18 cellular contexts compared by ENCODE assay signal in genomic region chr13:20482275-20482761, GRCh38. TPM values are rescaled to one million over a fixed set of nuclear protein-coding genes. Genes with fewer than 3 reads are reported as not detected.
DNase-seq lines count a peak whose midpoint lies in the region; ATAC-seq, FAIRE-seq and TF ChIP-seq lines count a peak whose summit lies in the region.
"Had no signal": no experiment of that assay in that cellular context is flagged by ENCODE, and none has a peak within 500 bp of the region (broad histone marks: within the 10 kb centered on the region; RNA-seq: fewer than 3 reads in every experiment).

No MANE protein-coding gene starts in this region.

- no peak for TF ChIP-seq EP300 in K562 (IDR thresholded peaks at IDR 0.05; ENCODE audit: low read length)

- CTCF ChIA-PET in K562 (lab: Yijun Ruan, JAX; ENCODE audit: low intra/inter-chr PET ratio), result no interaction called here

- peak; percentile 41 for DNase-seq in NB4 (ENCODE audit: low read depth)
- DNase-seq in K562 (ENCODE audit: extremely low read depth in 1 of 4, low spot score in 3 of 4), result no peak
- peak; percentile 24 for DNase-seq in hepatocyte (ENCODE audit: low spot score)
- no peak for DNase-seq in NCI-H345 treated with DMSO at 0.1 percent for 48 hours (lab: John Stamatoyannopoulos, UW; ENCODE audit: unreplicated experiment)
- DNase-seq in iPS-NIHi11 (ENCODE audit: low spot score), result no peak
- no peak for DNase-seq in hepatic stellate cell (ENCODE audit: low spot score)
- DNase-seq: activated CD4-positive, alpha-beta T cell treated with anti-CD3 and anti-CD28 coated beads for 1 hour; activated CD8-positive, alpha-beta memory T cell treated with anti-CD3 and anti-CD28 coated beads, Interleukin-2, amount 50 U/mL, for 48 hours; C1 segment of cervical spinal cord; caudate nucleus; hippocampal formation; left colon; natural killer cell; NCI-H187; NCI-H524; Peyer's patch; stimulated activated CD4-positive, alpha-beta T cell treated with anti-CD3 and anti-CD28 coated beads, Interleukin-2, amount 100 ng/mL, for 24 hours had no signal

- in situ Hi-C loops in K562 (cut with MboI), result no loop called here

- H4K20me1 ChIP-seq in K562 (replicated peaks; ENCODE audit: control insufficient read depth, insufficient read depth, low read length), result no peaks in the 10 kb centered on the region
- H4K20me1 ChIP-seq in hepatocyte (ENCODE audit: insufficient read depth, poor library complexity, severe bottlenecking), result no peaks in the 10 kb centered on the region

- no peaks in the 10 kb centered on the region for H3K9me2 ChIP-seq in hepatocyte (replicated peaks; ENCODE audit: insufficient read depth)

- TF ChIP-seq POLR2A in NB4 (IDR thresholded peaks at IDR 0.05; ENCODE audit: extremely low read depth, insufficient read length) (no peak), K562 (conservative IDR thresholded peaks at IDR 0.05) (no peak)

- TF ChIP-seq CTCF in NB4 (IDR thresholded peaks at IDR 0.05; ENCODE audit: low read depth, low read length), result no peak
- TF ChIP-seq CTCF in K562 (IDR thresholded peaks at IDR 0.05 in 2 of 3, conservative IDR thresholded peaks at IDR 0.05 in 1 of 3; ENCODE audit: insufficient read depth in 2 of 3, low read depth in 1 of 3, low read length in 3 of 3), result no peak
- no peak for TF ChIP-seq CTCF in hepatocyte (IDR thresholded peaks at IDR 0.05; ENCODE audit: poor library complexity)

- WGBS in K562 (ENCODE audit: insufficient coverage, low coverage, missing lambda C conversion rate), result 34% methylated on average over 8 of the region's 11 CpGs
- WGBS in hepatocyte (ENCODE audit: low lambda C conversion rate, missing lambda C conversion rate), result 28% methylated on average over 11 of the region's 11 CpGs

- H3K4me2 ChIP-seq in K562 (ENCODE audit: insufficient read depth, low read length) (no peak overlapping the region), hepatocyte (peak overlapping the region; percentile 49)

- H3K9ac ChIP-seq in K562 (ENCODE audit: insufficient read depth in 1 of 2, low read depth in 2 of 2, low read length in 2 of 2), result no peak overlapping the region
- peak overlapping the region in 2 of 5 donors; percentile 2 to 56 for H3K9ac ChIP-seq in subcutaneous abdominal adipose tissue (ENCODE audit: low read length in 5 of 5)

- H3K4me3 ChIP-seq in NB4 (ENCODE audit: low read depth, low read length) (no peak overlapping the region), K562 (no peak overlapping the region), hepatocyte (no peak overlapping the region), subcutaneous abdominal adipose tissue (ENCODE audit: low read depth in 1 of 5, low read length in 5 of 5) (peak overlapping the region in 4 of 5 donors; percentile 1 to 29 (median 18))
- H3K4me3 ChIP-seq: Peyer's patch had no signal

- no peak for FAIRE-seq in K562 (lab: Jason Lieb, UNC)

- ATAC-seq in K562, result no peak
- ATAC-seq: left colon, natural killer cell had no signal

- H3K4me1 ChIP-seq in K562 (replicated peaks in 1 of 2; ENCODE audit: control insufficient read depth in 2 of 2, insufficient read depth in 2 of 2, low read length in 2 of 2) (no peaks in the 10 kb centered on the region; a peak in 1 of 5 replicates), hepatocyte (ENCODE audit: insufficient read depth) (no peaks in the 10 kb centered on the region), subcutaneous abdominal adipose tissue (ENCODE audit: control insufficient read depth in 5 of 5, insufficient read depth in 5 of 5, low read length in 5 of 5) (peaks cover 0 to 10% (median 4%) of the 10 kb centered on the region in 5 donors)
- H3K4me1 ChIP-seq: Peyer's patch had no signal

- POLR2A ChIA-PET in K562 (lab: Yijun Ruan, JAX), result interaction anchor here (1.0 kb wide), 1 partner anchor 408 kb away, joined by 4 read pairs; no protein-coding TSS in a partner anchor

- H3K79me2 ChIP-seq in K562 (ENCODE audit: control insufficient read depth, insufficient read depth, low read length) (no peaks in the 10 kb centered on the region), hepatocyte (no peaks in the 10 kb centered on the region)

- no peaks in the 10 kb centered on the region for H3K27me3 ChIP-seq in K562 (ENCODE audit: control insufficient read depth in 2 of 2, insufficient read depth in 2 of 2, low read length in 2 of 2)
- H3K27me3 ChIP-seq in hepatocyte, result no peaks in the 10 kb centered on the region
- H3K27me3 ChIP-seq in subcutaneous abdominal adipose tissue (ENCODE audit: control insufficient read depth in 5 of 5, insufficient read depth in 4 of 5, low read length in 5 of 5), result no peaks in the 10 kb centered on the region
- H3K27me3 ChIP-seq: Peyer's patch had no signal

- no peak overlapping the region for H2AFZ ChIP-seq in K562 (ENCODE audit: low read depth, low read length)
- peak overlapping the region; percentile 20 for H2AFZ ChIP-seq in hepatocyte

- H3K36me3 ChIP-seq in K562 (ENCODE audit: control insufficient read depth, insufficient read depth, low read length) (no peaks in the 10 kb centered on the region), hepatocyte (replicated peaks; ENCODE audit: insufficient read depth, low read depth) (no peaks in the 10 kb centered on the region), subcutaneous abdominal adipose tissue (ENCODE audit: control insufficient read depth in 5 of 5, insufficient read depth in 5 of 5, low read length in 5 of 5) (peaks cover 0 to 9% (median 2%) of the 10 kb centered on the region in 5 donors)

- H3K9me1 ChIP-seq in K562 (ENCODE audit: control insufficient read depth, insufficient read depth, low read length), result no peaks in the 10 kb centered on the region

- intact Hi-C loops in K562 (cut with micrococcal nuclease), result no loop called here

- no peaks in the 10 kb centered on the region for H3K9me3 ChIP-seq in K562 (replicated peaks; ENCODE audit: control insufficient read depth, insufficient read depth, low read depth, low read length)
- H3K9me3 ChIP-seq in hepatocyte (ENCODE audit: low read depth), result no peaks in the 10 kb centered on the region
- H3K9me3 ChIP-seq in subcutaneous abdominal adipose tissue (ENCODE audit: control insufficient read depth in 5 of 5, low read length in 5 of 5), result no peaks in the 10 kb centered on the region
- H3K9me3 ChIP-seq: Peyer's patch had no signal

- H3K27ac ChIP-seq in K562 (ENCODE audit: extremely low read depth, low read depth, low read length) (no peak overlapping the region), hepatocyte (peak overlapping the region; percentile 32), subcutaneous abdominal adipose tissue (ENCODE audit: low read depth, low read length) (peak overlapping the region; percentile 51)
- H3K27ac ChIP-seq: Peyer's patch had no signal

- BruUV-seq in K562 (replicated peaks; lab: Mats Ljungman, UMichigan), result no TSS peak

- TF ChIP-seq RAD21 in K562 (CRISPR knock-in tag; conservative IDR thresholded peaks at IDR 0.05 in 1 of 2, IDR thresholded peaks at IDR 0.05 in 1 of 2), result no peak

TF ChIP-seq in K562, 482 proteins besides CTCF, POLR2A, EP300 and RAD21:
- TF ChIP-seq ZNF778 (CRISPR knock-in tag; IDR thresholded peaks at IDR 0.05) (no peak), MEIS2 (IDR thresholded peaks at IDR 0.05; ENCODE audit: partially characterized antibody) (peak; percentile 26)

RNA-seq across cellular contexts. Expression of gene CRYL1, which starts 43.3 kb away (rescaled TPM):
- total RNA-seq in K562 (2011; cell fraction: chromatin; rRNA removed; ENCODE audit: low replicate concordance), result 2.7 and 4.8 TPM in 2 replicates
- 1.5 and 2.8 TPM in 2 replicates for total RNA-seq in K562 (2011; cell fraction: nucleolus; rRNA removed)
- total RNA-seq in K562 (2011; cell fraction: nucleoplasm; rRNA removed), result 3.0 and 3.9 TPM in 2 replicates
- total RNA-seq in K562 (2014; rRNA removed), result 2.4 and 2.6 TPM in 2 replicates
- 2.0 TPM in 2 replicates for total RNA-seq in K562 (2014; rRNA removed; fragmentation: Illumina TruSeq; extraction: Trizol)
- 1.5 and 1.7 TPM in 2 replicates for total RNA-seq in K562 (2015; rRNA removed; fragmentation: Illumina TruSeq; extraction: Trizol)
- total RNA-seq in K562 (2021), result 3.1 and 3.4 TPM in 2 replicates
- 6.9 and 9.7 TPM in 2 replicates for polyA plus RNA-seq in K562 (2011; rRNA removed)
- polyA plus RNA-seq in K562 (2011; cell fraction: cytosol; rRNA removed), result 7.4 and 14.6 TPM in 2 replicates
- 6.1 and 6.9 TPM in 2 replicates for polyA plus RNA-seq in K562 (2011; cell fraction: nucleus; rRNA removed)
- polyA plus RNA-seq in K562 (2012), result 3.6 and 10.4 TPM in 2 replicates
- polyA plus RNA-seq in K562 (2014; fragmentation: Illumina TruSeq; extraction: Trizol), result 3.4 and 3.7 TPM in 2 replicates
- 1 to 10 TPM; 1.0 to 1.8 TPM for polyA plus RNA-seq in K562 (2014; fragmentation: Nextera tagmentation; extraction: Ambion mirVana)
- polyA plus RNA-seq in K562 (2014; rRNA removed), result 2.7 and 5.3 TPM in 2 replicates
- polyA minus RNA-seq in K562 (2011; rRNA and poly(A)+ RNA removed), result 4.3 and 5.9 TPM in 2 replicates
- polyA minus RNA-seq in K562 (2011; cell fraction: cytosol; rRNA and poly(A)+ RNA removed), result 3.0 and 3.6 TPM in 2 replicates
- polyA minus RNA-seq in K562 (2011; cell fraction: nucleus; rRNA and poly(A)+ RNA removed), result 1.3 and 3.2 TPM in 2 replicates
- 64.4 and 66.2 TPM in 2 replicates for total RNA-seq in hepatocyte
- 52.6 and 65.5 TPM in 2 replicates for polyA plus RNA-seq in hepatocyte

Comparison
In these comparisons a context has a peak if more than half of its experiments do, and no peak if none do; other contexts are left out.
1. DNase-seq: peak in NB4 (single experiment) and hepatocyte (single experiment); none in K562 (0 of 4), NCI-H345 treated with DMSO at 0.1 percent for 48 hours (single experiment), iPS-NIHi11 (single experiment) and hepatic stellate cell (single experiment).
2. H3K4me3 ChIP-seq: peak in subcutaneous abdominal adipose tissue (4 of 5); none in NB4 (single experiment), K562 (single experiment) and hepatocyte (single experiment).
3. RNA of gene CRYL1, which starts 43.3 kb away (total RNA-seq): 64.4 to 66.2 TPM in hepatocyte; 1.5 to 4.8 TPM in K562; every median in the first group is over 10 times any median in the second.